ENCODE assay signal across 18 cellular contexts in genomic region chrX:7720519-7720918, GRCh38.
DNase-seq lines count a peak whose midpoint lies in the region; ATAC-seq and TF ChIP-seq lines count a peak whose summit lies in the region.
"Had no signal": no experiment of that assay in that cellular context is flagged by ENCODE, and none has a peak within 500 bp of the region (broad histone marks: within the 10 kb centered on the region; RNA-seq: fewer than 3 reads in every experiment).

No MANE protein-coding gene starts in this region.

- no peak overlapping the region for H3K27ac Mint-ChIP-seq in activated T-cell treated with anti-CD3 and anti-CD28 coated beads, Interleukin-2, amount 50 U/mL, for 72 hours
- H3K27ac Mint-ChIP-seq: CD4-positive, alpha-beta memory T cell had no signal

- TF ChIP-seq POLR2A in right lobe of liver (IDR thresholded peaks at IDR 0.05), result no peak

- no peak overlapping the region for H3K4me3 ChIP-seq in left ventricle myocardium inferior
- no peak overlapping the region for H3K4me3 ChIP-seq in epithelial cell of proximal tubule (ENCODE audit: low read depth, low read length)
- H3K4me3 ChIP-seq in right lobe of liver, result no peak overlapping the region
- H3K4me3 ChIP-seq: A549 had no signal

- DNase-seq in left ventricle myocardium inferior, result no peak
- no peak for DNase-seq in cardiac septum (ENCODE audit: low spot score)
- DNase-seq in epithelial cell of proximal tubule (ENCODE audit: low read depth), result no peak
- no peak for DNase-seq in right lobe of liver
- DNase-seq in activated T-cell treated with anti-CD3 and anti-CD28 coated beads, Interleukin-2, amount 50 U/mL, for 72 hours, result no peak
- DNase-seq in DMS153 (lab: John Stamatoyannopoulos, UW), result no peak
- DNase-seq in activated naive CD4-positive, alpha-beta T cell treated with anti-CD3 and anti-CD28 coated beads, Interleukin-2, amount 50 U/mL, for 16 hours, result no peak
- DNase-seq: 8988T; ACHN; C1 segment of cervical spinal cord; Calu3; CD4-positive, alpha-beta memory T cell; COR-L47; DND-41; GOT3; H7; HCEC 1CT had no signal

- H3K36me3 ChIP-seq in left ventricle myocardium inferior, result no peaks in the 10 kb centered on the region
- no peaks in the 10 kb centered on the region for H3K36me3 ChIP-seq in right lobe of liver

- no peak overlapping the region for H3K27ac ChIP-seq in left ventricle myocardium inferior (replicated peaks)
- H3K27ac ChIP-seq in right lobe of liver, result no peak overlapping the region
- H3K27ac ChIP-seq: A549 had no signal

- H3K9me3 ChIP-seq in left ventricle myocardium inferior (replicated peaks) (no peaks in the 10 kb centered on the region), right lobe of liver (no peaks in the 10 kb centered on the region)
- H3K9me3 ChIP-seq: A549 had no signal

- H3K4me1 ChIP-seq in left ventricle myocardium inferior (no peaks in the 10 kb centered on the region), right lobe of liver (no peaks in the 10 kb centered on the region)
- H3K4me1 ChIP-seq: A549 had no signal

- no peaks in the 10 kb centered on the region for H3K4me1 Mint-ChIP-seq in activated T-cell treated with anti-CD3 and anti-CD28 coated beads, Interleukin-2, amount 50 U/mL, for 72 hours (ENCODE audit: low read depth)
- H3K4me1 Mint-ChIP-seq: CD4-positive, alpha-beta memory T cell had no signal

- H3K36me3 Mint-ChIP-seq in activated T-cell treated with anti-CD3 and anti-CD28 coated beads, Interleukin-2, amount 50 U/mL, for 72 hours (ENCODE audit: insufficient read depth in 2 of 2), result peaks cover 0 to 2% of the 10 kb centered on the region in 2 donors
- H3K36me3 Mint-ChIP-seq: CD4-positive, alpha-beta memory T cell had no signal

- no peak overlapping the region for H3K4me3 Mint-ChIP-seq in activated T-cell treated with anti-CD3 and anti-CD28 coated beads, Interleukin-2, amount 50 U/mL, for 72 hours
- H3K4me3 Mint-ChIP-seq: CD4-positive, alpha-beta memory T cell had no signal

- no peaks in the 10 kb centered on the region for H3K9me3 Mint-ChIP-seq in activated T-cell treated with anti-CD3 and anti-CD28 coated beads, Interleukin-2, amount 50 U/mL, for 72 hours

- H3K27me3 Mint-ChIP-seq in activated T-cell treated with anti-CD3 and anti-CD28 coated beads, Interleukin-2, amount 50 U/mL, for 72 hours (ENCODE audit: low read depth), result no peaks in the 10 kb centered on the region
- H3K27me3 Mint-ChIP-seq: CD4-positive, alpha-beta memory T cell had no signal

- peak in 3 of 4 donors; percentile 41 to 46 (median 45) for ATAC-seq in right lobe of liver
- ATAC-seq in activated T-cell treated with anti-CD3 and anti-CD28 coated beads, Interleukin-2, amount 50 U/mL, for 72 hours (replicated peaks in 1 of 2), result no peak
- ATAC-seq: A549 had no signal

- H3K27me3 ChIP-seq in left ventricle myocardium inferior (ENCODE audit: low read depth) (no peaks in the 10 kb centered on the region), right lobe of liver (no peaks in the 10 kb centered on the region)

- TF ChIP-seq CTCF in left ventricle myocardium inferior (IDR thresholded peaks at IDR 0.05; ENCODE audit: borderline replicate concordance) (peak; percentile 9), epithelial cell of proximal tubule (conservative IDR thresholded peaks at IDR 0.05; ENCODE audit: low read depth, low read length) (peak; percentile 24), right lobe of liver (IDR thresholded peaks at IDR 0.05) (peak; percentile 21 to 46 (median 37))

- intact Hi-C loops in left ventricle myocardium inferior (cut with micrococcal nuclease), result no loop called here
- intact Hi-C loops in cardiac septum (cut with DNase I), result no loop called here
- intact Hi-C loops in right lobe of liver (cut with DNase I), result no loop called here

Comparison
In these comparisons a context has a peak if more than half of its experiments do, and no peak if none do; other contexts are left out.
1. ATAC-seq: peak in right lobe of liver (3 of 4); none in activated T-cell treated with anti-CD3 and anti-CD28 coated beads, Interleukin-2, amount 50 U/mL, for 72 hours (0 of 2).
2. Peak in every context shown above with its lines, with median percentiles within 50 percentile points of each other: CTCF ChIP-seq.